Comparison of ENCODE assay signal across 21 cellular contexts in genomic region chr5:156587012-156587411, GRCh38.
"Had no signal": no experiment of that assay in that cellular context is flagged by ENCODE, and none has a peak within 500 bp of the region (broad histone marks: within the 10 kb centered on the region; RNA-seq: fewer than 3 reads in every experiment).

No MANE protein-coding gene starts in this region.

- DNase-seq: activated CD4-positive, alpha-beta T cell treated with anti-CD3 and anti-CD28 coated beads, Interleukin-2, amount 10 ng/mL, durations not matched to agents 7 days and 5 days; activated CD8-positive, alpha-beta T cell treated with anti-CD3 and anti-CD28 coated beads, Interleukin-2, amount 10 ng/mL, durations not matched to agents 7 days and 5 days; activated naive CD4-positive, alpha-beta T cell treated with Interleukin-2 at 50 U/mL for 16 hours; activated naive CD8-positive, alpha-beta T cell treated with anti-CD3 and anti-CD28 coated beads, Interleukin-2, amount 10 ng/mL, durations not matched to agents 7 days and 5 days; activated T-cell treated with anti-CD3 and anti-CD28 coated beads, Interleukin-2, amount 50 U/mL, for 24 hours; amygdala; body of pancreas; central memory CD4-positive, alpha-beta T cell; colonic mucosa; gastrocnemius medialis; naive thymus-derived CD8-positive, alpha-beta T cell; stimulated activated CD4-positive, alpha-beta T cell treated with anti-CD3 and anti-CD28 coated beads, Interleukin-12 subunit alpha, Interleukin-12 subunit beta, amount 100 ng/mL, for 4 hours; stimulated activated CD4-positive, alpha-beta T cell treated with anti-CD3 and anti-CD28 coated beads, Interleukin-1b, Interleukin-23, amount 100 ng/mL, for 48 hours; stimulated activated CD8-positive, alpha-beta memory T cell treated with anti-CD3 and anti-CD28 coated beads, Interleukin-4, amount 100 ng/mL, for 48 hours; stimulated activated naive CD4-positive, alpha-beta T cell; substantia nigra; trophoblast cell had no signal

- H3K9me3 ChIP-seq: body of pancreas, colonic mucosa, gastrocnemius medialis, prostate gland had no signal

- H3K27ac Mint-ChIP-seq: activated CD4-positive, alpha-beta T cell treated with anti-CD3 and anti-CD28 coated beads, Interleukin-2, amount 10 ng/mL, durations not matched to agents 7 days and 5 days; activated CD8-positive, alpha-beta T cell treated with anti-CD3 and anti-CD28 coated beads, Interleukin-2, amount 10 ng/mL, durations not matched to agents 7 days and 5 days; activated naive CD8-positive, alpha-beta T cell treated with anti-CD3 and anti-CD28 coated beads, Interleukin-2, amount 10 ng/mL, durations not matched to agents 7 days and 5 days; activated T-cell treated with anti-CD3 and anti-CD28 coated beads, Interleukin-2, amount 50 U/mL, for 24 hours; activated T-helper 2 cell treated with anti-CD3 and anti-CD28 coated beads, Interferon-gamma antibody, Interleukin-2, Interleukin-4, amounts not matched to agents 10 μg/mL and 5 μg/mL and 100 μg/mL, durations not matched to agents 14 hours and 24 hours and 36 hours; naive thymus-derived CD8-positive, alpha-beta T cell; T-helper 1 cell treated with Interleukin-12 subunit alpha and Interleukin-12 subunit beta and Interleukin-4 antibody, amounts not matched to agents 30 μg/mL and 1 μg/mL, for 36 hours had no signal

- H3K27ac ChIP-seq: body of pancreas, colonic mucosa, prostate gland had no signal

- H3K36me3 Mint-ChIP-seq: activated naive CD8-positive, alpha-beta T cell treated with anti-CD3 and anti-CD28 coated beads, Interleukin-2, amount 10 ng/mL, durations not matched to agents 7 days and 5 days; naive thymus-derived CD8-positive, alpha-beta T cell had no signal

- H3K4me3 Mint-ChIP-seq: activated CD4-positive, alpha-beta T cell treated with anti-CD3 and anti-CD28 coated beads, Interleukin-2, amount 10 ng/mL, durations not matched to agents 7 days and 5 days; activated CD8-positive, alpha-beta T cell treated with anti-CD3 and anti-CD28 coated beads, Interleukin-2, amount 10 ng/mL, durations not matched to agents 7 days and 5 days; activated naive CD8-positive, alpha-beta T cell treated with anti-CD3 and anti-CD28 coated beads, Interleukin-2, amount 10 ng/mL, durations not matched to agents 7 days and 5 days; activated T-cell treated with anti-CD3 and anti-CD28 coated beads, Interleukin-2, amount 50 U/mL, for 24 hours; naive thymus-derived CD8-positive, alpha-beta T cell; T-helper 1 cell treated with Interleukin-12 subunit alpha and Interleukin-12 subunit beta and Interleukin-4 antibody, amounts not matched to agents 30 μg/mL and 1 μg/mL, for 36 hours had no signal

- H3K4me1 ChIP-seq: body of pancreas, colonic mucosa, prostate gland had no signal

- H3K36me3 ChIP-seq: colonic mucosa, gastrocnemius medialis, prostate gland had no signal

- ATAC-seq: activated CD4-positive, CD25-positive, alpha-beta regulatory T cell treated with anti-CD3 and anti-CD28 coated beads, Interleukin-2, amount 50 U/mL, for 24 hours; activated CD8-positive, alpha-beta T cell treated with anti-CD3 and anti-CD28 coated beads, Interleukin-2, amount 10 ng/mL, durations not matched to agents 7 days and 5 days; body of pancreas; gastrocnemius medialis; naive thymus-derived CD8-positive, alpha-beta T cell had no signal

- H3K4me3 ChIP-seq: body of pancreas, colonic mucosa, gastrocnemius medialis, prostate gland had no signal

- H3K27me3 ChIP-seq: body of pancreas, colonic mucosa, gastrocnemius medialis had no signal

- H3K4me1 Mint-ChIP-seq: activated CD4-positive, alpha-beta T cell treated with anti-CD3 and anti-CD28 coated beads, Interleukin-2, amount 10 ng/mL, durations not matched to agents 7 days and 5 days had no signal

- H3K9me3 Mint-ChIP-seq: activated CD4-positive, alpha-beta T cell treated with anti-CD3 and anti-CD28 coated beads, Interleukin-2, amount 10 ng/mL, durations not matched to agents 7 days and 5 days; activated T-cell treated with anti-CD3 and anti-CD28 coated beads, Interleukin-2, amount 50 U/mL, for 24 hours; activated T-helper 2 cell treated with anti-CD3 and anti-CD28 coated beads, Interferon-gamma antibody, Interleukin-2, Interleukin-4, amounts not matched to agents 10 μg/mL and 5 μg/mL and 100 μg/mL, durations not matched to agents 14 hours and 24 hours and 36 hours; T-helper 1 cell treated with Interleukin-12 subunit alpha and Interleukin-12 subunit beta and Interleukin-4 antibody, amounts not matched to agents 30 μg/mL and 1 μg/mL, for 36 hours had no signal
